In the genomic region with DNA sequence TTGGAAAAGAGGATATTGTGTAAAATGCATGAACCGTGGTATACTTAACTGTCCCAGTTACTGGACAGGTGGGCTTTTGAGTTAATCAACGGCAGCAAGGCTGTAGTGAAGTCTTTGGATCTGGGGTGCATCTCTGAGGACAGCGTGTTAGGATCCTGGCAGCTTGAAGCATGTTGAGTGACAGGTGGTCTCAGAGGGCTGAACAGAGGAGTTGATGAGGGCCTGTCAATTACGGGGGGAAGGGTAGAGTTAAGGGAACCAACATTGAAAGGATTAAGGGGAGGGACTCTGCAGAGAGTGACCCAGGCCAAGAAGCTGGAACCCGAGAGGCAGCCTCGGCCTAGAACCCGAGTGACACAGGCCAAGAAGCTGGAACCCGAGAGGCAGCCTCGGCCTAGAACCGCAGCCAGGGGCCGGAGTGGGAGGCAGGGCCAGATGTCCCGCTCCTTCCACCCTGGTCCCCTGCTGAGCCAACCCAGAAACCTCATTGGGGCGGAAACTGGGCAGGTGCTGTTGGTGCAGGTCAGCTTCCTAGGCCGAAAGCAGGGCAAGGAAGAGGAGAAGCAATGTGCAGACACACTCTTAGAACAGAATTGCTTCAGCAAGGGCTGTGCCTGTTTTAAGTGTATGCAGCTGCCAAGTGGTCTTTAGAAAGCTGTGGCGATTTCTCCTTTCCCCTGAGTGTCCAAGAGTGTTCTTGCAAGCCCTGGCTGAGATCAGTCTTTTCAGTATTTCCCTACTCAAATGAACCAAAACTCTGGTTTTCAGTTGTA, we compare ENCODE assay signal across 20 cellular contexts.
DNase-seq lines count a peak whose midpoint lies in the region; ATAC-seq and TF ChIP-seq lines count a peak whose summit lies in the region.
"Had no signal": no experiment of that assay in that cellular context is flagged by ENCODE, and none has a peak within 500 bp of the region (broad histone marks: within the 10 kb centered on the region; RNA-seq: fewer than 3 reads in every experiment).

No MANE protein-coding gene starts in this region.

- H3K27me3 Mint-ChIP-seq in CD4-positive, CD25-positive, alpha-beta regulatory T cell = no peaks in the 10 kb centered on the region
- H3K27me3 Mint-ChIP-seq in CD4-positive, alpha-beta T cell = no peaks in the 10 kb centered on the region
- H3K27me3 Mint-ChIP-seq: activated CD4-positive, alpha-beta T cell treated with anti-CD3 and anti-CD28 coated beads, Interleukin-2, amount 10 ng/mL, durations not matched to agents 24 days and 14 days had no signal

- TF ChIP-seq POLR2A in thyroid gland (IDR thresholded peaks at IDR 0.05) = no peak

- CTCF ChIA-PET in CD4-positive, alpha-beta T cell (lab: Charles Lee) = no interaction called here

- no peak for ATAC-seq in CD4-positive, CD25-positive, alpha-beta regulatory T cell (ENCODE audit: low read depth in 2 of 2)
- ATAC-seq in HG03025 (IDR thresholded peaks at IDR 0.05; ENCODE audit: low FRiP score, unreplicated experiment) (peak; percentile 29), GM18519 (IDR thresholded peaks at IDR 0.05; ENCODE audit: low FRiP score, unreplicated experiment) (no peak)
- ATAC-seq in CD4-positive, alpha-beta T cell (ENCODE audit: poor library complexity) = no peak
- ATAC-seq: foreskin keratinocyte, left lobe of liver, Panc1 had no signal

- POLR2A ChIA-PET in CD4-positive, alpha-beta T cell (lab: Charles Lee) = interaction anchor here (0.7 kb wide), 1 partner anchor 174 kb away, joined by 3 read pairs; no protein-coding TSS in a partner anchor

- H3K4me3 Mint-ChIP-seq in CD4-positive, CD25-positive, alpha-beta regulatory T cell = peak overlapping the region in 3 of 4 donors; percentile 29 to 35 (median 30)
- H3K4me3 Mint-ChIP-seq in CD4-positive, alpha-beta T cell = no peak overlapping the region
- H3K4me3 Mint-ChIP-seq: activated CD4-positive, alpha-beta T cell treated with anti-CD3 and anti-CD28 coated beads, Interleukin-2, amount 10 ng/mL, durations not matched to agents 24 days and 14 days; stimulated activated naive CD8-positive, alpha-beta T cell treated with anti-CD3 and anti-CD28 coated beads, Interleukin-15, Interleukin-2, amounts not matched to agents 100 ng/mL and 50 ng/mL, for 24 hours had no signal

- no peak overlapping the region for H3K27ac Mint-ChIP-seq in CD4-positive, CD25-positive, alpha-beta regulatory T cell
- no peak overlapping the region for H3K27ac Mint-ChIP-seq in CD4-positive, alpha-beta T cell
- H3K27ac Mint-ChIP-seq: stimulated activated naive CD8-positive, alpha-beta T cell treated with anti-CD3 and anti-CD28 coated beads, Interleukin-15, Interleukin-2, amounts not matched to agents 100 ng/mL and 50 ng/mL, for 24 hours had no signal

- intact Hi-C loops in thyroid gland (cut with DNase I) = loop anchor here (5.0 to 10.0 kb wide), 2 partner anchors 174 to 341 kb away; no protein-coding TSS in a partner anchor
- intact Hi-C loops in CD4-positive, alpha-beta T cell (cut with DNase I, micrococcal nuclease) = loop anchor here in 1 of 2 experiments (5.0 kb wide), 1 partner anchor 64 kb away; the partner anchor contains the start of gene ANKRD33B

- no peak for TF ChIP-seq CTCF in neutrophil (IDR thresholded peaks at IDR 0.05)
- no peak for TF ChIP-seq CTCF in thyroid gland (IDR thresholded peaks at IDR 0.05)
- no peak for TF ChIP-seq CTCF in CD4-positive, alpha-beta T cell (IDR thresholded peaks at IDR 0.05)

- no peaks in the 10 kb centered on the region for H3K36me3 ChIP-seq in CD4-positive, CD25-positive, alpha-beta regulatory T cell (ENCODE audit: control insufficient read depth, insufficient read depth, low read length)
- H3K36me3 ChIP-seq in neutrophil (no peaks in the 10 kb centered on the region), thyroid gland (no peaks in the 10 kb centered on the region)
- H3K36me3 ChIP-seq: colonic mucosa, right atrium auricular region had no signal

- no peak overlapping the region for H3K27ac ChIP-seq in CD4-positive, CD25-positive, alpha-beta regulatory T cell (ENCODE audit: insufficient read depth, low read length, poor library complexity, severe bottlenecking)
- H3K27ac ChIP-seq in cingulate gyrus (ENCODE audit: low read depth, low read length) = peak overlapping the region; percentile 48
- peak overlapping the region; percentile 89 for H3K27ac ChIP-seq in neutrophil
- H3K27ac ChIP-seq in thyroid gland = no peak overlapping the region
- H3K27ac ChIP-seq in CD4-positive, alpha-beta T cell (ENCODE audit: low read depth, low read length) = no peak overlapping the region
- H3K27ac ChIP-seq: colonic mucosa, foreskin keratinocyte, SK-N-MC had no signal

- H3K9me3 ChIP-seq in CD4-positive, CD25-positive, alpha-beta regulatory T cell (ENCODE audit: control insufficient read depth in 2 of 2, low read length in 2 of 2) = no peaks in the 10 kb centered on the region
- H3K9me3 ChIP-seq in neutrophil (no peaks in the 10 kb centered on the region), thyroid gland (no peaks in the 10 kb centered on the region)
- peaks cover 5% of the 10 kb centered on the region for H3K9me3 ChIP-seq in CD4-positive, alpha-beta T cell (ENCODE audit: control insufficient read depth, low read length)
- H3K9me3 ChIP-seq: colonic mucosa had no signal

- H3K9me3 Mint-ChIP-seq in CD4-positive, CD25-positive, alpha-beta regulatory T cell = peaks cover 0 to 3% (median 0%) of the 10 kb centered on the region in 7 donors
- no peaks in the 10 kb centered on the region for H3K9me3 Mint-ChIP-seq in CD4-positive, alpha-beta T cell

- no peak for DNase-seq in CD4-positive, CD25-positive, alpha-beta regulatory T cell
- DNase-seq in DMS53 (lab: John Stamatoyannopoulos, UW) = no peak
- no peak for DNase-seq in thyroid gland
- no peak for DNase-seq in CD4-positive, alpha-beta T cell
- DNase-seq: activated CD4-positive, alpha-beta T cell treated with anti-CD3 and anti-CD28 coated beads, Interleukin-2, amount 10 ng/mL, durations not matched to agents 24 days and 14 days; activated CD8-positive, alpha-beta memory T cell treated with anti-CD3 and anti-CD28 coated beads, Interleukin-2, amount 50 U/mL, for 48 hours; activated gamma-delta T cell treated with Interleukin-2 at 50 U/mL for 16 hours; colonic mucosa; foreskin keratinocyte; NCI-H1417 treated with DMSO at 0.1 percent for 48 hours; occipital lobe had no signal

- peaks cover 4% of the 10 kb centered on the region for H3K36me3 Mint-ChIP-seq in CD4-positive, CD25-positive, alpha-beta regulatory T cell
- no peaks in the 10 kb centered on the region for H3K36me3 Mint-ChIP-seq in CD4-positive, alpha-beta T cell (ENCODE audit: low read depth)

- H3K4me1 ChIP-seq in CD4-positive, CD25-positive, alpha-beta regulatory T cell (ENCODE audit: control insufficient read depth, insufficient read depth, low read length, poor library complexity, severe bottlenecking) = peaks cover 16% of the 10 kb centered on the region
- peaks cover 55 to 65% of the 10 kb centered on the region in 2 experiments for H3K4me1 ChIP-seq in neutrophil (ENCODE audit: control insufficient read depth in 1 of 2, insufficient read depth in 1 of 2, low read depth in 1 of 2, low read length in 1 of 2)
- H3K4me1 ChIP-seq in thyroid gland = peaks cover 0 to 5% of the 10 kb centered on the region in 2 donors

- 85 to 88% methylated on average over 15 of the region's 15 CpGs for WGBS in thyroid gland, 2 donors

- no peak overlapping the region for H3K4me3 ChIP-seq in CD4-positive, CD25-positive, alpha-beta regulatory T cell (ENCODE audit: low read depth, low read length)
- peak overlapping the region; percentile 39 to 57 for H3K4me3 ChIP-seq in neutrophil (ENCODE audit: low read depth in 1 of 2, low read length in 1 of 2)
- no peak overlapping the region for H3K4me3 ChIP-seq in thyroid gland (replicated peaks in 1 of 3)
- H3K4me3 ChIP-seq: colonic mucosa, right atrium auricular region, SK-N-MC had no signal

- H3K27me3 ChIP-seq in CD4-positive, CD25-positive, alpha-beta regulatory T cell (ENCODE audit: control insufficient read depth, insufficient read depth, low read length) = no peaks in the 10 kb centered on the region
- H3K27me3 ChIP-seq in neutrophil (no peaks in the 10 kb centered on the region), thyroid gland (no peaks in the 10 kb centered on the region)
- H3K27me3 ChIP-seq in CD4-positive, alpha-beta T cell (ENCODE audit: control insufficient read depth, insufficient read depth, low read length) = no peaks in the 10 kb centered on the region
- H3K27me3 ChIP-seq: colonic mucosa, foreskin keratinocyte, right atrium auricular region had no signal

- peaks cover 10 to 40% (median 14%) of the 10 kb centered on the region in 4 donors for H3K4me1 Mint-ChIP-seq in CD4-positive, CD25-positive, alpha-beta regulatory T cell
- H3K4me1 Mint-ChIP-seq in CD4-positive, alpha-beta T cell (ENCODE audit: low read depth) = peaks cover 11% of the 10 kb centered on the region

Comparison
In these comparisons a context has a peak if more than half of its experiments do, and no peak if none do; other contexts are left out.
1. H3K27ac ChIP-seq: peak in cingulate gyrus (single experiment) and neutrophil (single experiment); none in CD4-positive, CD25-positive, alpha-beta regulatory T cell (single experiment), thyroid gland (0 of 3) and CD4-positive, alpha-beta T cell (single experiment).
2. H3K4me3 ChIP-seq: peak in neutrophil (2 of 2); none in CD4-positive, CD25-positive, alpha-beta regulatory T cell (single experiment) and thyroid gland (0 of 3).